ENCODE assay signal across 16 cellular contexts in genomic region chr4:152118819-152119553, GRCh38.
A peak's percentile ranks its signal among the peaks of the same experiment; 100 is the strongest.
DNase-seq lines count a peak whose midpoint lies in the region; ATAC-seq, FAIRE-seq and TF ChIP-seq lines count a peak whose summit lies in the region.
"Had no signal": no experiment of that assay in that cellular context is flagged by ENCODE, and none has a peak within 500 bp of the region (broad histone marks: within the 10 kb centered on the region; RNA-seq: fewer than 3 reads in every experiment).

No MANE protein-coding gene starts in this region.

- H3K9me3 ChIP-seq in H1 (ENCODE audit: insufficient read depth in 2 of 2, low read depth in 1 of 2, low read length in 1 of 2) (no peaks in the 10 kb centered on the region), gastrocnemius medialis (no peaks in the 10 kb centered on the region)

- H2BK120ac ChIP-seq in H1 (replicated peaks; ENCODE audit: low read depth, low read length): no peak overlapping the region

- H3K14ac ChIP-seq in H1 (ENCODE audit: insufficient read length): no peak overlapping the region

- H3K18ac ChIP-seq in H1 (ENCODE audit: extremely low read depth, low read length): no peak overlapping the region

- no peaks in the 10 kb centered on the region for H3K4me1 Mint-ChIP-seq in osteocyte (ENCODE audit: unreplicated experiment)

- POLR2A ChIA-PET in H1 (lab: Charles Lee; ENCODE audit: partially characterized antibody): no interaction called here

- intact Hi-C loops in gastrocnemius medialis (cut with DNase I; ENCODE audit: low total_unique reads): loop anchor here (10.0 kb wide), 1 partner anchor 454 kb away; no protein-coding TSS in a partner anchor

- no peak overlapping the region for H4K91ac ChIP-seq in H1 (replicated peaks; ENCODE audit: insufficient read length, low read length)

- H3K23ac ChIP-seq in H1 (ENCODE audit: insufficient read length): no peak overlapping the region

- H2BK15ac ChIP-seq in H1 (ENCODE audit: low read length): no peak overlapping the region

- no peak for FAIRE-seq in H1 (lab: Jason Lieb, UNC)
- FAIRE-seq in GM12891 (lab: Jason Lieb, UNC): no peak
- FAIRE-seq: G401.6, GM12892, H54, RCC 7860 had no signal

- H3K4ac ChIP-seq in H1 (replicated peaks; ENCODE audit: insufficient read length, low read depth, low read length): no peak overlapping the region

- TF ChIP-seq RAD21 in H1 (IDR thresholded peaks at IDR 0.05 in 1 of 2, conservative IDR thresholded peaks at IDR 0.05 in 1 of 2; ENCODE audit: low read depth in 2 of 2, low read length in 2 of 2): no peak

- no peaks in the 10 kb centered on the region for H3K23me2 ChIP-seq in H1 (ENCODE audit: low read depth, low read length)

- DNase-seq in ELF-1 (ENCODE audit: low read depth, low spot score) (peak; percentile 48), NCI-H524 (lab: John Stamatoyannopoulos, UW) (peak; percentile 72 to 81), H1 (ENCODE audit: low read depth in 1 of 2, low spot score in 2 of 2) (no peak), gastrocnemius medialis (no peak), osteocyte (ENCODE audit: extremely low spot score, unreplicated experiment) (no peak), GM12891 (ENCODE audit: insufficient read length, low spot score) (no peak)
- DNase-seq: NCI-H1417 treated with DMSO at 0.1 percent for 48 hours, NCI-H2029 treated with DMSO at 0.1 percent for 48 hours, SHP77, T-helper 17 cell had no signal

- H3K79me1 ChIP-seq in H1 (ENCODE audit: low read depth, low read length): no peaks in the 10 kb centered on the region

- no peak overlapping the region for H3K4me3 Mint-ChIP-seq in osteocyte (ENCODE audit: unreplicated experiment)
- H3K4me3 Mint-ChIP-seq: T-helper 17 cell had no signal

- no peaks in the 10 kb centered on the region for H3K9me3 Mint-ChIP-seq in osteocyte (ENCODE audit: unreplicated experiment)

- no peaks in the 10 kb centered on the region; a peak in 1 of 8 replicates for H3K36me3 ChIP-seq in H1 (ENCODE audit: control insufficient read depth in 2 of 4, insufficient read depth in 4 of 4, low read length in 3 of 4)
- no peaks in the 10 kb centered on the region for H3K36me3 ChIP-seq in gastrocnemius medialis
- H3K36me3 ChIP-seq: BLaER1 treated with 17β-estradiol and CSF1 and Interleukin-3, amounts not matched to agents 10 nM and 100 nM had no signal

- no peak overlapping the region for H2BK20ac ChIP-seq in H1 (ENCODE audit: low read length)

- no peak for TF ChIP-seq POLR2A in H1 (IDR thresholded peaks at IDR 0.05; ENCODE audit: control extremely low read depth in 1 of 2, low read depth in 2 of 2, low read length in 2 of 2)
- TF ChIP-seq POLR2A in gastrocnemius medialis (IDR thresholded peaks at IDR 0.05): no peak
- no peak for TF ChIP-seq POLR2A in GM12891 (IDR thresholded peaks at IDR 0.05; ENCODE audit: low read depth, low read length)

- H2AK5ac ChIP-seq in H1 (ENCODE audit: low read depth, low read length): no peak overlapping the region

- H3K36me3 Mint-ChIP-seq in osteocyte (ENCODE audit: unreplicated experiment): no peaks in the 10 kb centered on the region

- peaks cover 39% of the 10 kb centered on the region for H3K27me3 Mint-ChIP-seq in osteocyte (ENCODE audit: unreplicated experiment)
- H3K27me3 Mint-ChIP-seq: T-helper 17 cell had no signal

- H3K4me1 ChIP-seq in H1 (replicated peaks in 1 of 4; ENCODE audit: control insufficient read depth in 3 of 4, insufficient read depth in 4 of 4, low read length in 3 of 4) (no peaks in the 10 kb centered on the region), gastrocnemius medialis (peaks cover 27 to 41% of the 10 kb centered on the region in 2 donors)

- no peak overlapping the region for H4K5ac ChIP-seq in H1 (ENCODE audit: insufficient read length, low read depth, low read length)

- H2AFZ ChIP-seq in H1 (ENCODE audit: low read length): no peak overlapping the region

- no peak overlapping the region for H2BK12ac ChIP-seq in H1 (ENCODE audit: low read depth, low read length)

- no peak for TF ChIP-seq EP300 in H1 (IDR thresholded peaks at IDR 0.05; ENCODE audit: borderline replicate concordance in 1 of 2, low read depth in 2 of 2, low read length in 2 of 2)

- ATAC-seq in gastrocnemius medialis (peak in 1 of 2 donors; percentile 23), GM18909 (IDR thresholded peaks at IDR 0.05; ENCODE audit: poor library complexity, unreplicated experiment) (no peak)
- ATAC-seq: T-helper 17 cell had no signal

- H3K27me3 ChIP-seq in H1 (replicated peaks in 1 of 4; ENCODE audit: control insufficient read depth in 3 of 4, extremely low read depth in 1 of 4, insufficient read depth in 3 of 4, low read length in 3 of 4) (no peaks in the 10 kb centered on the region; a peak in 1 of 7 replicates), gastrocnemius medialis (no peaks in the 10 kb centered on the region)
- H3K27me3 ChIP-seq: BLaER1 treated with 17β-estradiol and CSF1 and Interleukin-3, amounts not matched to agents 10 nM and 100 nM had no signal

- H4K20me1 ChIP-seq in H1 (replicated peaks in 1 of 2; ENCODE audit: control insufficient read depth in 1 of 2, insufficient read depth in 2 of 2, low read length in 2 of 2): no peaks in the 10 kb centered on the region
- H4K20me1 ChIP-seq: BLaER1 treated with 17β-estradiol and CSF1 and Interleukin-3, amounts not matched to agents 10 nM and 100 nM had no signal

- no peak overlapping the region for H3K27ac Mint-ChIP-seq in osteocyte (ENCODE audit: unreplicated experiment)
- H3K27ac Mint-ChIP-seq: T-helper 17 cell had no signal

- H3K4me2 ChIP-seq in H1 (ENCODE audit: insufficient read depth in 1 of 2, low read depth in 2 of 2, low read length in 2 of 2): no peak overlapping the region; a peak in 1 of 4 replicates

- no peak overlapping the region for H3K9ac ChIP-seq in H1 (replicated peaks in 1 of 4; ENCODE audit: extremely low read depth in 1 of 4, low read depth in 3 of 4, low read length in 3 of 4)
- H3K9ac ChIP-seq: BLaER1 treated with 17β-estradiol and CSF1 and Interleukin-3, amounts not matched to agents 10 nM and 100 nM had no signal

- 83% methylated on average over 11 of the region's 12 CpGs; no CpG with 5 or more reads in 1 of the 2 experiments for WGBS in H1 (ENCODE audit: extremely low coverage in 1 of 2, insufficient coverage in 1 of 2, insufficient read length in 1 of 2, insufficient replicate concordance in 2 of 2, low coverage in 1 of 2, low lambda C conversion rate in 2 of 2, missing lambda C conversion rate in 1 of 2), 2 experiments

- TF ChIP-seq CTCF in H1 (IDR thresholded peaks at IDR 0.05; ENCODE audit: control extremely low read depth in 1 of 3, insufficient read depth in 1 of 3, low read depth in 1 of 3, low read length in 3 of 3): no peak
- no peak for TF ChIP-seq CTCF in gastrocnemius medialis (IDR thresholded peaks at IDR 0.05 in 4 of 5, conservative IDR thresholded peaks at IDR 0.05 in 1 of 5)
- TF ChIP-seq CTCF in osteocyte (IDR thresholded peaks at IDR 0.05): no peak

- H3K4me3 ChIP-seq in H1 (ENCODE audit: extremely low read depth in 1 of 4, insufficient read depth in 2 of 4, low read depth in 3 of 4, low read length in 4 of 4) (no peak overlapping the region), gastrocnemius medialis (no peak overlapping the region)
- H3K4me3 ChIP-seq: BLaER1 treated with 17β-estradiol and CSF1 and Interleukin-3, amounts not matched to agents 10 nM and 100 nM had no signal

- H4K8ac ChIP-seq in H1 (ENCODE audit: extremely low read depth, insufficient read depth, low read length): no peak overlapping the region

- no peak overlapping the region for H3K56ac ChIP-seq in H1 (replicated peaks; ENCODE audit: insufficient read length, low read depth, low read length)

- no peaks in the 10 kb centered on the region for H3K79me2 ChIP-seq in H1 (ENCODE audit: control insufficient read depth in 1 of 2, insufficient read depth in 2 of 2, low read length in 2 of 2)

- H2BK5ac ChIP-seq in H1 (ENCODE audit: low read depth, low read length): no peak overlapping the region

- CTCF ChIA-PET in H1 (lab: Charles Lee; ENCODE audit: partially characterized antibody): interaction anchor here (1.7 kb wide), 1 partner anchor 15 kb away, joined by 4 read pairs; no protein-coding TSS in a partner anchor

- H3K27ac ChIP-seq in H1 (ENCODE audit: low read depth, low read length): no peak overlapping the region
- H3K27ac ChIP-seq in gastrocnemius medialis: peak overlapping the region in 3 of 4 donors; percentile 63 to 83 (median 71)

- in situ Hi-C loops in gastrocnemius medialis (cut with MboI; ENCODE audit: low sequenced_read_pairs in 4 of 4): no loop called here

TF ChIP-seq in H1, 55 proteins besides CTCF, POLR2A, EP300 and RAD21:
- TF ChIP-seq POLR2AphosphoS5 (IDR thresholded peaks at IDR 0.05; ENCODE audit: low read depth, low read length): 0 out of 2 replicates have a peak, but pooled peaks have one; percentile 29
- TF ChIP-seq CHD2 (IDR thresholded peaks at IDR 0.05; ENCODE audit: low read length): no peak

TF ChIP-seq in GM12891, 5 proteins besides CTCF, POLR2A, EP300 and RAD21:
- TF ChIP-seq TAF1 (IDR thresholded peaks at IDR 0.05; ENCODE audit: low read depth, low read length) (no peak), POLR2AphosphoS5 (IDR thresholded peaks at IDR 0.05; ENCODE audit: low read depth, low read length) (no peak), POU2F2 (IDR thresholded peaks at IDR 0.05; ENCODE audit: low read depth, low read length) (no peak), PAX5 (IDR thresholded peaks at IDR 0.05; ENCODE audit: insufficient read depth, low read length, severe bottlenecking) (no peak), SPI1 (IDR thresholded peaks at IDR 0.05; ENCODE audit: low read depth, low read length) (no peak)

Comparison
In these comparisons a context has a peak if more than half of its experiments do, and no peak if none do; other contexts are left out.
1. DNase-seq: peak in ELF-1 (single experiment) and NCI-H524 (2 of 2); none in H1 (0 of 2), gastrocnemius medialis (0 of 2), osteocyte (single experiment) and GM12891 (single experiment).